25 cellular contexts compared by ENCODE assay signal in the genomic region with DNA sequence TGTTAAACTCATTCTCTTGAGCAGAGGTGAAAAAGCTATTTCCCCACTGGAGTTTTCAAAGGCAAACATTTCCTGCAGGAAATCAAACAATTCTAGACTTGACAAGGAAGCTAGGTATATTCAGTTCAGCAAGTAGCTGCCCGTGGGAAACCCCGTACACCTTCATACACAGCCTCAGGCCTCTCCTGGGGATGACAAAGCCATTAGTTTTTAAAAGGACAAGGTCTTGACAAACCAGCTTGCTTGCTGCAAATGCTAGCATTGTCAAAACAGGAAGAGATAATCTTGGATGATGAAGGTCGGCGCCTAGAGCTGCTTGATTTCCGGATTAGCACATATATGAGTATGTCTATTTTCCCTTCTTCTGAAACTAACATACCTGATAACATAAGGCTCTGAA.
DNase-seq lines count a peak whose midpoint lies in the region; ATAC-seq, FAIRE-seq and TF ChIP-seq lines count a peak whose summit lies in the region.
"Had no signal": no experiment of that assay in that cellular context is flagged by ENCODE, and none has a peak within 500 bp of the region (broad histone marks: within the 10 kb centered on the region; RNA-seq: fewer than 3 reads in every experiment).

No MANE protein-coding gene starts in this region.

- ATAC-seq in GM21367 (IDR thresholded peaks at IDR 0.05; ENCODE audit: unreplicated experiment) (no peak), GM19467 (IDR thresholded peaks at IDR 0.05; ENCODE audit: unreplicated experiment) (no peak), GM21447 (IDR thresholded peaks at IDR 0.05; ENCODE audit: unreplicated experiment) (no peak)

- no peak overlapping the region for H3K9ac ChIP-seq in neural progenitor cell

- in situ Hi-C loops in KBM-7 (cut with MboI; ENCODE audit: low pct_unique_long_range_greater_than_20kb, low sequenced_read_pairs) = no loop called here

- H3K27me3 ChIP-seq in bronchial epithelial cell (ENCODE audit: control insufficient read depth, insufficient read depth, low read length) (no peaks in the 10 kb centered on the region), neural progenitor cell (no peaks in the 10 kb centered on the region)
- H3K27me3 ChIP-seq: ovary, right lobe of liver, SJCRH30 had no signal

- peak overlapping the region; percentile 27 for H3K4me2 ChIP-seq in neural progenitor cell

- H3K36me3 ChIP-seq in bronchial epithelial cell (ENCODE audit: control insufficient read depth, insufficient read depth, low read length) (no peaks in the 10 kb centered on the region), neural progenitor cell (no peaks in the 10 kb centered on the region)
- H3K36me3 ChIP-seq: ovary, right lobe of liver, SJCRH30 had no signal

- H3K9me3 ChIP-seq in neural progenitor cell (ENCODE audit: low read depth) = no peaks in the 10 kb centered on the region
- H3K9me3 ChIP-seq: ovary, right lobe of liver, SJCRH30 had no signal

- DNase-seq in KBM-7 (peak; percentile 0), NOMO-1 (lab: John Stamatoyannopoulos, UW; ENCODE audit: unreplicated experiment in 2 of 2) (peak; percentile 41 to 74), bronchial epithelial cell (ENCODE audit: low read depth) (peak; percentile 55), neural progenitor cell (ENCODE audit: low spot score) (no peak)
- DNase-seq: activated B cell treated with CpG ODN at 0.5 μM for 24 hours; activated CD4-positive, alpha-beta T cell treated with anti-CD3 and anti-CD28 coated beads, Interleukin-2, amount 50 U/mL, for 48 hours; activated naive CD4-positive, alpha-beta T cell; activated T-cell treated with anti-CD3 and anti-CD28 coated beads for 4 hours; DMS79 treated with DMSO at 0.1 percent for 48 hours; foreskin fibroblast; HFFc6; hypothalamus; NCI-H2081; NCI-H510A treated with DMSO at 0.1 percent for 48 hours; ovary; right lobe of liver; stimulated activated CD8-positive, alpha-beta memory T cell treated with anti-CD3 and anti-CD28 coated beads, Interleukin-4, amount 100 ng/mL, for 48 hours had no signal

- TF ChIP-seq CTCF in bronchial epithelial cell (IDR thresholded peaks at IDR 0.05; ENCODE audit: insufficient read depth, low read length, severe bottlenecking) = no peak
- no peak for TF ChIP-seq CTCF in neural progenitor cell (IDR thresholded peaks at IDR 0.05)

- H3K27ac ChIP-seq in neural progenitor cell = no peak overlapping the region
- H3K27ac ChIP-seq: ovary, right lobe of liver, SJCRH30 had no signal

- H3K27ac Mint-ChIP-seq in neural progenitor cell = no peak overlapping the region
- H3K27ac Mint-ChIP-seq: activated B cell treated with CpG ODN at 0.5 μM for 24 hours; dendritic cell treated with granulocyte-macrophage colony-stimulating factor and Interleukin-4, amounts not matched to agents 40 ng/mL and 50 ng/mL, for 4 days; HFFc6; type B pancreatic cell had no signal

- H3K4me3 Mint-ChIP-seq in neural progenitor cell = no peak overlapping the region
- H3K4me3 Mint-ChIP-seq: activated B cell treated with CpG ODN at 0.5 μM for 24 hours; dendritic cell treated with granulocyte-macrophage colony-stimulating factor and Interleukin-4, amounts not matched to agents 40 ng/mL and 50 ng/mL, for 4 days; HFFc6 had no signal

- H3K36me3 Mint-ChIP-seq in neural progenitor cell = no peaks in the 10 kb centered on the region
- H3K36me3 Mint-ChIP-seq: type B pancreatic cell had no signal

- peak overlapping the region; percentile 18 for H2AFZ ChIP-seq in neural progenitor cell (replicated peaks)

- no peaks in the 10 kb centered on the region for H3F3A ChIP-seq in neural progenitor cell (ENCODE audit: low read depth)

- peaks cover 31% of the 10 kb centered on the region for H3K4me1 Mint-ChIP-seq in neural progenitor cell
- H3K4me1 Mint-ChIP-seq: activated B cell treated with CpG ODN at 0.5 μM for 24 hours had no signal

- no peaks in the 10 kb centered on the region for H3K9me3 Mint-ChIP-seq in neural progenitor cell
- H3K9me3 Mint-ChIP-seq: activated B cell treated with CpG ODN at 0.5 μM for 24 hours, type B pancreatic cell had no signal

- no peaks in the 10 kb centered on the region for H3K27me3 Mint-ChIP-seq in neural progenitor cell (ENCODE audit: insufficient read depth, low read depth)
- H3K27me3 Mint-ChIP-seq: activated B cell treated with CpG ODN at 0.5 μM for 24 hours; dendritic cell treated with granulocyte-macrophage colony-stimulating factor and Interleukin-4, amounts not matched to agents 40 ng/mL and 50 ng/mL, for 4 days; type B pancreatic cell had no signal

- no peaks in the 10 kb centered on the region for H3K79me2 ChIP-seq in neural progenitor cell (ENCODE audit: low read depth)

- no peak overlapping the region for H3K4me3 ChIP-seq in bronchial epithelial cell (ENCODE audit: low read depth, low read length)
- no peak overlapping the region for H3K4me3 ChIP-seq in neural progenitor cell
- H3K4me3 ChIP-seq: ovary, right lobe of liver, SJCRH30 had no signal

- no peaks in the 10 kb centered on the region for H4K20me1 ChIP-seq in neural progenitor cell (ENCODE audit: low read depth)

- no peak for FAIRE-seq in bronchial epithelial cell (lab: Jason Lieb, UNC)
- FAIRE-seq: endothelial cell of umbilical vein, islet of Langerhans had no signal

- peaks cover 21% of the 10 kb centered on the region for H3K4me1 ChIP-seq in neural progenitor cell
- H3K4me1 ChIP-seq: right lobe of liver, SJCRH30 had no signal
